In genomic region chr9:132588098-132588497, GRCh38 we compare ENCODE assay signal across 27 cellular contexts. TPM values are rescaled to one million over a fixed set of nuclear protein-coding genes. Genes with fewer than 3 reads are reported as not detected.
"Had no signal": no experiment of that assay in that cellular context is flagged by ENCODE, and none has a peak within 500 bp of the region (broad histone marks: within the 10 kb centered on the region; RNA-seq: fewer than 3 reads in every experiment).

No MANE protein-coding gene starts in this region.

- ATAC-seq: activated CD8-positive, alpha-beta memory T cell treated with anti-CD3 and anti-CD28 coated beads, Interleukin-2, amount 10 ng/mL, durations not matched to agents 7 days and 5 days; activated CD8-positive, alpha-beta T cell treated with anti-CD3 and anti-CD28 coated beads for 36 hours; gastrocnemius medialis; left cardiac atrium; sciatic nerve; stimulated activated effector memory CD8-positive, alpha-beta T cell treated with anti-CD3 and anti-CD28 coated beads, Interleukin-12 subunit alpha, Interleukin-12 subunit beta, amount 100 ng/mL, for 72 hours had no signal

- H3K36me3 ChIP-seq: gastrocnemius medialis, transverse colon had no signal

- H3K27ac ChIP-seq: esophagus muscularis mucosa, gastrocnemius medialis, transverse colon, VCaP had no signal

- H3K27ac Mint-ChIP-seq: activated CD4-positive, alpha-beta T cell treated with anti-CD3 and anti-CD28 coated beads, Interleukin-2, amount 10 ng/mL, durations not matched to agents 7 days and 5 days; activated CD8-positive, alpha-beta memory T cell treated with anti-CD3 and anti-CD28 coated beads, Interleukin-2, amount 10 ng/mL, durations not matched to agents 7 days and 5 days; activated CD8-positive, alpha-beta T cell treated with anti-CD3 and anti-CD28 coated beads for 36 hours; activated naive CD8-positive, alpha-beta T cell treated with anti-CD3 and anti-CD28 coated beads, Interleukin-2, amount 10 ng/mL, durations not matched to agents 7 days and 5 days; nephron; stimulated activated effector memory CD8-positive, alpha-beta T cell treated with anti-CD3 and anti-CD28 coated beads, Interleukin-12 subunit alpha, Interleukin-12 subunit beta, amount 100 ng/mL, for 72 hours had no signal

- H3K36me3 Mint-ChIP-seq: activated CD8-positive, alpha-beta memory T cell treated with anti-CD3 and anti-CD28 coated beads, Interleukin-2, amount 10 ng/mL, durations not matched to agents 7 days and 5 days; activated naive CD8-positive, alpha-beta T cell treated with anti-CD3 and anti-CD28 coated beads, Interleukin-2, amount 10 ng/mL, durations not matched to agents 7 days and 5 days; stimulated activated effector memory CD8-positive, alpha-beta T cell treated with anti-CD3 and anti-CD28 coated beads, Interleukin-12 subunit alpha, Interleukin-12 subunit beta, amount 100 ng/mL, for 72 hours had no signal

- DNase-seq: activated CD4-positive, alpha-beta T cell treated with anti-CD3 and anti-CD28 coated beads, Interleukin-2, amount 10 ng/mL, durations not matched to agents 7 days and 5 days; activated CD4-positive, CD25-positive, alpha-beta regulatory T cell treated with anti-CD3 and anti-CD28 coated beads, Interleukin-2, amount 50 U/mL, for 72 hours; activated CD8-positive, alpha-beta memory T cell treated with anti-CD3 and anti-CD28 coated beads, Interleukin-2, amount 10 ng/mL, durations not matched to agents 7 days and 5 days; activated CD8-positive, alpha-beta T cell treated with anti-CD3 and anti-CD28 coated beads for 36 hours; activated gamma-delta T cell; activated T-cell treated with anti-CD3 and anti-CD28 coated beads for 4 hours; amygdala; effector CD8-positive, alpha-beta T cell; gastrocnemius medialis; head of caudate nucleus; hypothalamus; islet precursor cell; left cardiac atrium; nucleus accumbens; small intestine; stimulated activated CD4-positive, alpha-beta T cell treated with anti-CD3 and anti-CD28 coated beads, Interleukin-2, amount 100 ng/mL, for 24 hours; transverse colon had no signal

- H3K9me3 Mint-ChIP-seq: activated CD4-positive, alpha-beta T cell treated with anti-CD3 and anti-CD28 coated beads, Interleukin-2, amount 10 ng/mL, durations not matched to agents 7 days and 5 days; activated CD8-positive, alpha-beta T cell treated with anti-CD3 and anti-CD28 coated beads for 36 hours; activated naive CD8-positive, alpha-beta T cell treated with anti-CD3 and anti-CD28 coated beads, Interleukin-2, amount 10 ng/mL, durations not matched to agents 7 days and 5 days; nephron; stimulated activated effector memory CD8-positive, alpha-beta T cell treated with anti-CD3 and anti-CD28 coated beads, Interleukin-12 subunit alpha, Interleukin-12 subunit beta, amount 100 ng/mL, for 72 hours had no signal

- H3K4me3 ChIP-seq: esophagus muscularis mucosa, gastrocnemius medialis, transverse colon had no signal

- H3K9me3 ChIP-seq: esophagus muscularis mucosa, gastrocnemius medialis, transverse colon had no signal

- H3K4me1 ChIP-seq: gastrocnemius medialis had no signal

- H3K4me3 Mint-ChIP-seq: activated CD4-positive, alpha-beta T cell treated with anti-CD3 and anti-CD28 coated beads, Interleukin-2, amount 10 ng/mL, durations not matched to agents 7 days and 5 days; activated CD8-positive, alpha-beta memory T cell treated with anti-CD3 and anti-CD28 coated beads, Interleukin-2, amount 10 ng/mL, durations not matched to agents 7 days and 5 days; activated CD8-positive, alpha-beta T cell treated with anti-CD3 and anti-CD28 coated beads for 36 hours; activated naive CD8-positive, alpha-beta T cell treated with anti-CD3 and anti-CD28 coated beads, Interleukin-2, amount 10 ng/mL, durations not matched to agents 7 days and 5 days; stimulated activated effector memory CD8-positive, alpha-beta T cell treated with anti-CD3 and anti-CD28 coated beads, Interleukin-12 subunit alpha, Interleukin-12 subunit beta, amount 100 ng/mL, for 72 hours had no signal

RNA-seq across cellular contexts. Expression of gene BARHL1, which starts 5.7 kb away (rescaled TPM):
- total RNA-seq: activated CD4-positive, alpha-beta T cell treated with anti-CD3 and anti-CD28 coated beads, Interleukin-2, amount 10 ng/mL, durations not matched to agents 7 days and 5 days; activated CD8-positive, alpha-beta memory T cell treated with anti-CD3 and anti-CD28 coated beads, Interleukin-2, amount 10 ng/mL, durations not matched to agents 7 days and 5 days; activated CD8-positive, alpha-beta T cell treated with anti-CD3 and anti-CD28 coated beads for 36 hours; activated naive CD8-positive, alpha-beta T cell treated with anti-CD3 and anti-CD28 coated beads, Interleukin-2, amount 10 ng/mL, durations not matched to agents 7 days and 5 days; endothelial cell of umbilical vein; esophagus muscularis mucosa; gastrocnemius medialis; left cardiac atrium; liver; sciatic nerve; T-helper 2 cell treated with Interferon-gamma antibody and Interleukin-4, amounts not matched to agents 100 ng/mL and 5 ng/mL, for 36 hours; temporal lobe; transverse colon had no signal
- polyA plus RNA-seq: endothelial cell of umbilical vein, liver, small intestine had no signal
